ENCODE assay signal across 15 cellular contexts in genomic region chr6:105753184-105754097, GRCh38.
DNase-seq lines count a peak whose midpoint lies in the region; TF ChIP-seq lines count a peak whose summit lies in the region.
"Had no signal": no experiment of that assay in that cellular context is flagged by ENCODE, and none has a peak within 500 bp of the region (broad histone marks: within the 10 kb centered on the region; RNA-seq: fewer than 3 reads in every experiment).

No MANE protein-coding gene starts in this region.

- POLR2A ChIA-PET in PC-9 (lab: Charles Lee; ENCODE audit: unreplicated experiment): no interaction called here

- DNase-seq in NCI-H510A treated with DMSO at 0.1 percent for 48 hours (lab: John Stamatoyannopoulos, UW) (peak; percentile 73), NCI-H510A (lab: John Stamatoyannopoulos, UW) (no peak), PC-9 (peak; percentile 10 to 85), fibroblast of the aortic adventitia (ENCODE audit: low read depth) (peak; percentile 81), stromal cell of bone marrow (ENCODE audit: low read depth) (peak; percentile 41), spleen (no peak), T1000 (lab: John Stamatoyannopoulos, UW) (no peak), NK-92 (lab: John Stamatoyannopoulos, UW; ENCODE audit: unreplicated experiment) (no peak)
- DNase-seq: ACHN, erythroblast, GF-D8, naive B cell, NCI-H226, upper lobe of right lung had no signal

- no peaks in the 10 kb centered on the region for H4K20me1 ChIP-seq in PC-9 (ENCODE audit: insufficient read depth)

- peak overlapping the region; percentile 42 for H3K27ac ChIP-seq in PC-9
- H3K27ac ChIP-seq in spleen: no peak overlapping the region
- H3K27ac ChIP-seq: cardiac muscle cell, upper lobe of right lung had no signal

- no peak for TF ChIP-seq CTCF in PC-9 (conservative IDR thresholded peaks at IDR 0.05)
- no peak for TF ChIP-seq CTCF in fibroblast of the aortic adventitia (IDR thresholded peaks at IDR 0.05; ENCODE audit: insufficient read depth, low read length)
- no peak for TF ChIP-seq CTCF in spleen (IDR thresholded peaks at IDR 0.05 in 8 of 11, conservative IDR thresholded peaks at IDR 0.05 in 3 of 11)

- H3K9me3 ChIP-seq in PC-9 (ENCODE audit: insufficient read depth, low read depth) (no peaks in the 10 kb centered on the region; the same call in 1 of the 2 replicates), spleen (no peaks in the 10 kb centered on the region)
- H3K9me3 ChIP-seq: upper lobe of right lung had no signal

- TF ChIP-seq POLR2A in spleen (IDR thresholded peaks at IDR 0.05): no peak

- CTCF ChIA-PET in PC-9 (lab: Charles Lee): interaction anchor here (0.6 kb wide), 1 partner anchor 329 kb away, joined by 4 read pairs; no protein-coding TSS in a partner anchor

- BruUV-seq in PC-9 (replicated peaks; lab: Mats Ljungman, UMichigan): no TSS peak

- peaks cover 22% of the 10 kb centered on the region; the same call in 1 of the 2 replicates for H3F3A ChIP-seq in PC-9 (ENCODE audit: insufficient read depth, low read depth)

- intact Hi-C loops in PC-9 (cut with micrococcal nuclease; ENCODE audit: unreplicated experiment): no loop called here
- intact Hi-C loops in spleen (cut with DNase I; ENCODE audit: low total_unique reads): no loop called here

- H3K4me3 ChIP-seq in PC-9 (no peak overlapping the region), fibroblast of the aortic adventitia (ENCODE audit: low read depth, low read length) (no peak overlapping the region), spleen (no peak overlapping the region)
- H3K4me3 ChIP-seq: cardiac muscle cell, upper lobe of right lung had no signal

- no peaks in the 10 kb centered on the region for H3K36me3 ChIP-seq in PC-9 (ENCODE audit: low read depth)
- H3K36me3 ChIP-seq in spleen: no peaks in the 10 kb centered on the region
- H3K36me3 ChIP-seq: cardiac muscle cell, upper lobe of right lung had no signal

- H3K4me1 ChIP-seq in PC-9 (replicated peaks; ENCODE audit: insufficient read depth) (peaks cover 45% of the 10 kb centered on the region), spleen (no peaks in the 10 kb centered on the region)
- H3K4me1 ChIP-seq: upper lobe of right lung had no signal

- H3K27me3 ChIP-seq in PC-9 (ENCODE audit: insufficient read depth, low read depth): no peaks in the 10 kb centered on the region
- H3K27me3 ChIP-seq in spleen (replicated peaks in 1 of 7): no peaks in the 10 kb centered on the region
- H3K27me3 ChIP-seq: cardiac muscle cell, upper lobe of right lung had no signal

- 81 to 92% (median 88%) methylated on average over 14 of the region's 14 CpGs for WGBS in spleen, 5 donors

- peak overlapping the region; percentile 42 for H3K4me2 ChIP-seq in PC-9

- no peaks in the 10 kb centered on the region for H3K9me2 ChIP-seq in PC-9 (ENCODE audit: insufficient read depth)

- H3K79me2 ChIP-seq in PC-9 (ENCODE audit: low read depth): no peaks in the 10 kb centered on the region

- H2AFZ ChIP-seq in PC-9: no peak overlapping the region

Comparison
In these comparisons a context has a peak if more than half of its experiments do, and no peak if none do; other contexts are left out.
1. DNase-seq: peak in NCI-H510A treated with DMSO at 0.1 percent for 48 hours (single experiment), PC-9 (2 of 2), fibroblast of the aortic adventitia (single experiment) and stromal cell of bone marrow (single experiment); none in NCI-H510A (single experiment), spleen (single experiment), T1000 (single experiment) and NK-92 (single experiment).